ENCODE assay signal across 1 cellular context in genomic region chr14:89304972-89305703, GRCh38.
TF ChIP-seq lines count a peak whose summit lies in the region.

No MANE protein-coding gene starts in this region.

TF ChIP-seq in WTC11, 78 proteins besides CTCF, POLR2A, EP300 and RAD21 (continued from another document):
- TF ChIP-seq E2F1 (CRISPR knock-in tag; IDR thresholded peaks at IDR 0.05) (no peak), JAZF1 (CRISPR knock-in tag; IDR thresholded peaks at IDR 0.05) (no peak)
